In genomic region chr7:36506820-36507219, GRCh38 we compare ENCODE assay signal across 19 cellular contexts.
A peak's percentile ranks its signal among the peaks of the same experiment; 100 is the strongest.
DNase-seq lines count a peak whose midpoint lies in the region; ATAC-seq and TF ChIP-seq lines count a peak whose summit lies in the region.
"Had no signal": no experiment of that assay in that cellular context is flagged by ENCODE, and none has a peak within 500 bp of the region (broad histone marks: within the 10 kb centered on the region; RNA-seq: fewer than 3 reads in every experiment).

No MANE protein-coding gene starts in this region.

- no peak overlapping the region for H3K4me3 ChIP-seq in mammary epithelial cell (replicated peaks in 1 of 3; ENCODE audit: insufficient read depth in 1 of 3, low read depth in 2 of 3, low read length in 3 of 3)
- H3K4me3 ChIP-seq: SJCRH30 had no signal

- H3K27ac ChIP-seq in mammary epithelial cell (ENCODE audit: insufficient read depth, low read depth, low read length): no peak overlapping the region
- H3K27ac ChIP-seq: SJCRH30 had no signal

- 4% methylated on average over 3 of the region's 3 CpGs for WGBS in mammary epithelial cell (ENCODE audit: low coverage, missing lambda C conversion rate)

- DNase-seq in ACHN (peak; percentile 46), LoVo (ENCODE audit: low spot score) (peak; percentile 52), mammary epithelial cell (no peak), glomerular visceral epithelial cell (ENCODE audit: extremely low spot score) (peak; percentile 30), SK-N-DZ (ENCODE audit: low spot score) (no peak), NCI-H2196 (lab: John Stamatoyannopoulos, UW; ENCODE audit: unreplicated experiment) (no peak)
- DNase-seq: activated CD4-positive, CD25-positive, alpha-beta regulatory T cell treated with anti-CD3 and anti-CD28 coated beads, Interleukin-2, amount 50 U/mL, for 72 hours; activated naive CD8-positive, alpha-beta T cell treated with anti-CD3 and anti-CD28 coated beads, Interleukin-2, amount 10 ng/mL, durations not matched to agents 7 days and 5 days; CD4-positive, CD25-positive, alpha-beta regulatory T cell; erythroblast; Karpas-422; NCI-H1105; occipital lobe; stimulated activated CD4-positive, alpha-beta T cell treated with anti-CD3 and anti-CD28 coated beads, Interleukin-12 subunit alpha, Interleukin-12 subunit beta, amount 100 ng/mL, for 4 hours; stimulated activated CD8-positive, alpha-beta memory T cell treated with anti-CD3 and anti-CD28 coated beads, Interleukin-4, amount 100 ng/mL, for 48 hours had no signal

- no peaks in the 10 kb centered on the region for H3K9me3 ChIP-seq in mammary epithelial cell (replicated peaks; ENCODE audit: insufficient read depth, low read length)
- H3K9me3 ChIP-seq: SJCRH30 had no signal

- H3K4me2 ChIP-seq in mammary epithelial cell (ENCODE audit: insufficient read depth, low read depth, low read length): peak overlapping the region; percentile 31

- no peaks in the 10 kb centered on the region for H3K36me3 ChIP-seq in mammary epithelial cell (ENCODE audit: insufficient read depth, low read length)
- H3K36me3 ChIP-seq: SJCRH30 had no signal

- H3K9ac ChIP-seq in mammary epithelial cell (ENCODE audit: insufficient read depth, low read length): no peak overlapping the region

- H2AFZ ChIP-seq in mammary epithelial cell (ENCODE audit: low read depth, low read length): peak overlapping the region; percentile 57

- TF ChIP-seq CTCF in mammary epithelial cell (conservative IDR thresholded peaks at IDR 0.05 in 1 of 2, IDR thresholded peaks at IDR 0.05 in 1 of 2; ENCODE audit: extremely low read depth in 1 of 2, insufficient read depth in 1 of 2, low read depth in 1 of 2, low read length in 2 of 2): no peak

- H3K4me1 ChIP-seq in mammary epithelial cell (ENCODE audit: insufficient read depth, low read length): peaks cover 17% of the 10 kb centered on the region

- H3K79me2 ChIP-seq in mammary epithelial cell (ENCODE audit: insufficient read depth, low read length): no peaks in the 10 kb centered on the region

- dilution Hi-C loops in mammary epithelial cell (cut with HindIII; ENCODE audit: low sequenced_read_pairs): loop anchor here (5.0 kb wide), 1 partner anchor 90 kb away; no protein-coding TSS in a partner anchor

- in situ Hi-C loops in ACHN (cut with HindIII; ENCODE audit: low pct_ligation_motif_present, low pct_unique_long_range_greater_than_20kb, low sequenced_read_pairs): no loop called here
- in situ Hi-C loops in mammary epithelial cell (cut with MboI; ENCODE audit: low sequenced_read_pairs in 2 of 2): no loop called here

- ATAC-seq in HG02852 (IDR thresholded peaks at IDR 0.05; ENCODE audit: unreplicated experiment): no peak
- no peak for ATAC-seq in HG02981 (IDR thresholded peaks at IDR 0.05; ENCODE audit: unreplicated experiment)
- ATAC-seq: activated T-helper 17 cell treated with anti-CD3 and anti-CD28 coated beads, Interleukin-2, amount 50 U/mL, for 72 hours had no signal

- H3K27me3 ChIP-seq in mammary epithelial cell (ENCODE audit: insufficient read depth, low read length): no peaks in the 10 kb centered on the region
- H3K27me3 ChIP-seq: SJCRH30 had no signal

- BruUV-seq in mammary epithelial cell (replicated peaks; lab: Mats Ljungman, UMichigan): no TSS peak

- H4K20me1 ChIP-seq in mammary epithelial cell (ENCODE audit: insufficient read depth, low read length): no peaks in the 10 kb centered on the region

- CTCF ChIA-PET in mammary epithelial cell (lab: Charles Lee; ENCODE audit: low non-redundant PET): interaction anchor here (0.6 to 0.7 kb wide), 2 partner anchors 19 to 244 kb away, joined by 5 read pairs; no protein-coding TSS in a partner anchor

- intact Hi-C loops in mammary epithelial cell (cut with micrococcal nuclease): no loop called here

Comparison
In these comparisons a context has a peak if more than half of its experiments do, and no peak if none do; other contexts are left out.
1. DNase-seq: peak in ACHN (single experiment), LoVo (single experiment) and glomerular visceral epithelial cell (single experiment); none in mammary epithelial cell (single experiment), SK-N-DZ (single experiment) and NCI-H2196 (single experiment).